ENCODE assay signal across 13 cellular contexts in genomic region chr16:50744911-50745310, GRCh38. TPM values are rescaled to one million over a fixed set of nuclear protein-coding genes. Genes with fewer than 3 reads are reported as not detected.
DNase-seq lines count a peak whose midpoint lies in the region; ATAC-seq, FAIRE-seq and TF ChIP-seq lines count a peak whose summit lies in the region.
"Had no signal": no experiment of that assay in that cellular context is flagged by ENCODE, and none has a peak within 500 bp of the region (broad histone marks: within the 10 kb centered on the region; RNA-seq: fewer than 3 reads in every experiment).

No MANE protein-coding gene starts in this region.

- intact Hi-C loops in activated CD4-positive, alpha-beta T cell treated with anti-CD3 and anti-CD28 coated beads, Interleukin-2, amount 10 ng/mL, durations not matched to agents 24 days and 14 days (cut with micrococcal nuclease), result loop anchor here (1.0 to 5.0 kb wide), 5 partner anchors 61 to 593 kb away; partner anchors contain the start of genes BRD7 and TENT4B
- intact Hi-C loops in endothelial cell of umbilical vein (cut with micrococcal nuclease) (loop anchor here (5.0 to 10.0 kb wide), 3 partner anchors 198 to 590 kb away; partner anchors contain the start of genes NKD1 and TENT4B), posterior vena cava (cut with DNase I) (no loop called here)

- H3K36me3 ChIP-seq in RWPE2 (ENCODE audit: low read depth), result peaks cover 11% of the 10 kb centered on the region; the same call in 1 of the 2 replicates
- H3K36me3 ChIP-seq in endothelial cell of umbilical vein (ENCODE audit: control insufficient read depth in 2 of 2, extremely low read depth in 1 of 2, insufficient read depth in 2 of 2, low read length in 2 of 2), result peaks cover 0 to 2% of the 10 kb centered on the region in 2 experiments
- H3K36me3 ChIP-seq in skeletal muscle satellite cell (ENCODE audit: insufficient read depth, low read length), result peaks cover 9% of the 10 kb centered on the region

- no TSS peak for BruUV-seq in endothelial cell of umbilical vein (replicated peaks; lab: Mats Ljungman, UMichigan)

- POLR2A ChIA-PET in endothelial cell of umbilical vein (lab: Charles Lee), result no interaction called here

- H3K9me3 ChIP-seq in RWPE2 (ENCODE audit: severe bottlenecking) (no peaks in the 10 kb centered on the region), endothelial cell of umbilical vein (replicated peaks; ENCODE audit: control insufficient read depth, insufficient read depth, low read length) (no peaks in the 10 kb centered on the region), skeletal muscle satellite cell (replicated peaks; ENCODE audit: low read length) (no peaks in the 10 kb centered on the region)

- H3K27ac ChIP-seq in RWPE2 (ENCODE audit: poor library complexity, severe bottlenecking), result peak overlapping the region; percentile 43
- H3K27ac ChIP-seq in endothelial cell of umbilical vein (ENCODE audit: insufficient read depth, low read depth, low read length), result no peak overlapping the region

- peak overlapping the region; percentile 79 for H3K27ac Mint-ChIP-seq in activated CD4-positive, alpha-beta T cell treated with anti-CD3 and anti-CD28 coated beads, Interleukin-2, amount 10 ng/mL, durations not matched to agents 24 days and 14 days

- CTCF ChIA-PET in endothelial cell of umbilical vein (lab: Charles Lee), result interaction anchor here (0.7 to 4.1 kb wide), 4 partner anchors 17 to 390 kb away, joined by 3 to 24 read pairs (median 8); no protein-coding TSS in a partner anchor

- H3K36me3 Mint-ChIP-seq in activated CD4-positive, alpha-beta T cell treated with anti-CD3 and anti-CD28 coated beads, Interleukin-2, amount 10 ng/mL, durations not matched to agents 24 days and 14 days (ENCODE audit: low read depth), result peaks cover 43% of the 10 kb centered on the region

- no peaks in the 10 kb centered on the region for H3K9me1 ChIP-seq in endothelial cell of umbilical vein (replicated peaks; ENCODE audit: control insufficient read depth, extremely low read depth, insufficient read depth, low read length)

- no peaks in the 10 kb centered on the region for H3K27me3 Mint-ChIP-seq in activated CD4-positive, alpha-beta T cell treated with anti-CD3 and anti-CD28 coated beads, Interleukin-2, amount 10 ng/mL, durations not matched to agents 24 days and 14 days

- DNase-seq in activated CD4-positive, alpha-beta T cell treated with anti-CD3 and anti-CD28 coated beads, Interleukin-2, amount 10 ng/mL, durations not matched to agents 24 days and 14 days, result peak; percentile 65
- no peak for DNase-seq in activated CD4-positive, alpha-beta T cell treated with anti-CD3 and anti-CD28 coated beads, Interleukin-2, amount 50 U/mL, for 4 hours
- DNase-seq in RWPE2 (ENCODE audit: low spot score), result no peak
- DNase-seq in endothelial cell of umbilical vein (ENCODE audit: low read depth, low spot score), result peak; percentile 14
- DNase-seq in posterior vena cava (ENCODE audit: low spot score), result no peak
- no peak for DNase-seq in activated gamma-delta T cell treated with Interleukin-2 at 50 U/mL for 16 hours
- DNase-seq: NCI-H1105 treated with DMSO at 0.1 percent for 48 hours, T-helper 9 cell had no signal

- H2AFZ ChIP-seq in endothelial cell of umbilical vein (ENCODE audit: low read depth, low read length), result no peak overlapping the region

- no peak overlapping the region for H3K4me2 ChIP-seq in endothelial cell of umbilical vein (ENCODE audit: insufficient read depth, low read length)
- peak overlapping the region; percentile 91 for H3K4me2 ChIP-seq in skeletal muscle satellite cell (ENCODE audit: low read length)

- FAIRE-seq in endothelial cell of umbilical vein (lab: Jason Lieb, UNC), result peak; percentile 24
- FAIRE-seq: A204.1, G401.6 had no signal

- no peak for TF ChIP-seq CTCF in RWPE2 (IDR thresholded peaks at IDR 0.05; ENCODE audit: poor library complexity, severe bottlenecking)
- no peak for TF ChIP-seq CTCF in endothelial cell of umbilical vein (IDR thresholded peaks at IDR 0.05; ENCODE audit: extremely low read depth in 1 of 2, insufficient read depth in 1 of 2, low read depth in 1 of 2, low read length in 2 of 2)

- H3K79me2 ChIP-seq in endothelial cell of umbilical vein (ENCODE audit: control insufficient read depth, insufficient read depth, low read length), result no peaks in the 10 kb centered on the region

- peaks cover 21% of the 10 kb centered on the region for H3K4me1 ChIP-seq in RWPE2 (ENCODE audit: insufficient read depth, poor library complexity, severe bottlenecking)
- peaks cover 11% of the 10 kb centered on the region for H3K4me1 ChIP-seq in endothelial cell of umbilical vein (ENCODE audit: control insufficient read depth, extremely low read depth, insufficient read depth, low read length)
- peaks cover 35% of the 10 kb centered on the region for H3K4me1 ChIP-seq in skeletal muscle satellite cell (ENCODE audit: control insufficient read depth, insufficient read depth, low read length)

- TF ChIP-seq POLR2A in endothelial cell of umbilical vein (IDR thresholded peaks at IDR 0.05; ENCODE audit: low read depth, low read length), result no peak

- no peaks in the 10 kb centered on the region for H3K9me3 Mint-ChIP-seq in activated CD4-positive, alpha-beta T cell treated with anti-CD3 and anti-CD28 coated beads, Interleukin-2, amount 10 ng/mL, durations not matched to agents 24 days and 14 days

- H3K4me1 Mint-ChIP-seq in activated CD4-positive, alpha-beta T cell treated with anti-CD3 and anti-CD28 coated beads, Interleukin-2, amount 10 ng/mL, durations not matched to agents 24 days and 14 days, result peaks cover 55% of the 10 kb centered on the region

- H3K9ac ChIP-seq in endothelial cell of umbilical vein (replicated peaks; ENCODE audit: extremely low read depth, insufficient read depth, low read length), result no peak overlapping the region
- H3K9ac ChIP-seq in skeletal muscle satellite cell (ENCODE audit: low read depth, low read length), result no peak overlapping the region

- H3K27me3 ChIP-seq in RWPE2 (ENCODE audit: insufficient read depth, poor library complexity, severe bottlenecking), result no peaks in the 10 kb centered on the region
- H3K27me3 ChIP-seq in endothelial cell of umbilical vein (ENCODE audit: control insufficient read depth in 2 of 2, insufficient read depth in 2 of 2, low read length in 2 of 2), result no peaks in the 10 kb centered on the region
- H3K27me3 ChIP-seq in skeletal muscle satellite cell (ENCODE audit: control insufficient read depth, insufficient read depth, low read length), result no peaks in the 10 kb centered on the region

- dilution Hi-C loops in endothelial cell of umbilical vein (cut with MboI; ENCODE audit: extremely low pct_ligation_motif_present, low sequenced_read_pairs), result no loop called here

- no peaks in the 10 kb centered on the region for H4K20me1 ChIP-seq in endothelial cell of umbilical vein (replicated peaks; ENCODE audit: control insufficient read depth, extremely low read depth, insufficient read depth, low read length)

- H3K4me3 Mint-ChIP-seq in activated CD4-positive, alpha-beta T cell treated with anti-CD3 and anti-CD28 coated beads, Interleukin-2, amount 10 ng/mL, durations not matched to agents 24 days and 14 days, result peak overlapping the region; percentile 95

- ATAC-seq in RWPE2 (ENCODE audit: low read depth) (peak; percentile 7; the same call in 1 of the 3 replicates), GM19351 (IDR thresholded peaks at IDR 0.05; ENCODE audit: unreplicated experiment) (no peak)
- ATAC-seq: esophagus mucosa had no signal

- H3K4me3 ChIP-seq in RWPE2 (ENCODE audit: severe bottlenecking) (no peak overlapping the region), endothelial cell of umbilical vein (replicated peaks in 1 of 3; ENCODE audit: insufficient read depth in 1 of 3, low read depth in 1 of 3, low read length in 3 of 3) (no peak overlapping the region), skeletal muscle satellite cell (ENCODE audit: low read length) (no peak overlapping the region)

TF ChIP-seq in endothelial cell of umbilical vein, 7 proteins besides CTCF, POLR2A, EP300 and RAD21:
- TF ChIP-seq POLR2AphosphoS5 (IDR thresholded peaks at IDR 0.05; ENCODE audit: insufficient read depth, low read depth, low read length) (no peak), FOS (IDR thresholded peaks at IDR 0.05; ENCODE audit: borderline replicate concordance, insufficient read depth, low read length) (peak; percentile 54)

RNA-seq across cellular contexts. Expression of gene CYLD, which starts 3.0 kb away (rescaled TPM):
- total RNA-seq in activated CD4-positive, alpha-beta T cell treated with anti-CD3 and anti-CD28 coated beads, Interleukin-2, amount 10 ng/mL, durations not matched to agents 24 days and 14 days, result 178 TPM in 2 replicates
- total RNA-seq in endothelial cell of umbilical vein (21.5 and 22.2 TPM in 2 replicates), posterior vena cava (10 to 100 TPM; 46.9 to 75.8 TPM)
- polyA plus RNA-seq in endothelial cell of umbilical vein, result 7.2 and 7.4 TPM in 2 replicates
- 7.5 and 9.1 TPM in 2 replicates for polyA plus RNA-seq in endothelial cell of umbilical vein (2011; cell fraction: cytosol; rRNA removed)
- 18.0 and 19.5 TPM in 2 replicates for polyA plus RNA-seq in endothelial cell of umbilical vein (2011; cell fraction: nucleus; rRNA removed)
- 17.9 and 19.8 TPM in 2 replicates for polyA plus RNA-seq in endothelial cell of umbilical vein (2012)
- polyA minus RNA-seq in endothelial cell of umbilical vein, result 23.4 and 25.1 TPM in 2 replicates
- 11.9 TPM for polyA minus RNA-seq in endothelial cell of umbilical vein (2011; cell fraction: cytosol; rRNA and poly(A)+ RNA removed)
- polyA minus RNA-seq in endothelial cell of umbilical vein (2011; cell fraction: nucleus; rRNA and poly(A)+ RNA removed), result 32.1 and 44.6 TPM in 2 replicates
- 30.8 and 40.6 TPM in 2 replicates for total RNA-seq in skeletal muscle satellite cell (2012; rRNA removed)

RNA-seq across cellular contexts. Expression of gene NOD2, which starts 51.5 kb away (rescaled TPM):
- 8.3 and 9.3 TPM in 2 replicates for total RNA-seq in activated CD4-positive, alpha-beta T cell treated with anti-CD3 and anti-CD28 coated beads, Interleukin-2, amount 10 ng/mL, durations not matched to agents 24 days and 14 days
- total RNA-seq in endothelial cell of umbilical vein, result 0.58 TPM in 1 of 2 replicates, not detected in the other
- polyA plus RNA-seq in endothelial cell of umbilical vein, result 0.03 and 0.07 TPM in 2 replicates
- 0.01 and 0.04 TPM in 2 replicates for polyA plus RNA-seq in endothelial cell of umbilical vein (2011; cell fraction: cytosol; rRNA removed)
- 0.04 and 0.11 TPM in 2 replicates for polyA plus RNA-seq in endothelial cell of umbilical vein (2011; cell fraction: nucleus; rRNA removed)
- 0.03 and 0.12 TPM in 2 replicates for polyA plus RNA-seq in endothelial cell of umbilical vein (2012)
- not detected in 2 replicates for polyA minus RNA-seq in endothelial cell of umbilical vein
- polyA minus RNA-seq in endothelial cell of umbilical vein (2011; cell fraction: cytosol; rRNA and poly(A)+ RNA removed), result not detected
- 0.19 TPM in 1 of 2 replicates, not detected in the other for polyA minus RNA-seq in endothelial cell of umbilical vein (2011; cell fraction: nucleus; rRNA and poly(A)+ RNA removed)
- under 0.01 and 0.22 TPM in 2 replicates for total RNA-seq in skeletal muscle satellite cell (2012; rRNA removed)
- 1 to 10 TPM; 2.9 to 4.5 TPM for total RNA-seq in posterior vena cava

Comparison
In these comparisons a context has a peak if more than half of its experiments do, and no peak if none do; other contexts are left out.
1. DNase-seq: peak in activated CD4-positive, alpha-beta T cell treated with anti-CD3 and anti-CD28 coated beads, Interleukin-2, amount 10 ng/mL, durations not matched to agents 24 days and 14 days (single experiment) and endothelial cell of umbilical vein (single experiment); none in activated CD4-positive, alpha-beta T cell treated with anti-CD3 and anti-CD28 coated beads, Interleukin-2, amount 50 U/mL, for 4 hours (0 of 2), RWPE2 (single experiment), posterior vena cava (single experiment) and activated gamma-delta T cell treated with Interleukin-2 at 50 U/mL for 16 hours (single experiment).
2. intact Hi-C loops: an anchor here in activated CD4-positive, alpha-beta T cell treated with anti-CD3 and anti-CD28 coated beads, Interleukin-2, amount 10 ng/mL, durations not matched to agents 24 days and 14 days (1.0 to 5.0 kb wide) and endothelial cell of umbilical vein (5.0 to 10.0 kb wide); none called in posterior vena cava.